ENCODE assay signal across 21 cellular contexts in the genomic region with DNA sequence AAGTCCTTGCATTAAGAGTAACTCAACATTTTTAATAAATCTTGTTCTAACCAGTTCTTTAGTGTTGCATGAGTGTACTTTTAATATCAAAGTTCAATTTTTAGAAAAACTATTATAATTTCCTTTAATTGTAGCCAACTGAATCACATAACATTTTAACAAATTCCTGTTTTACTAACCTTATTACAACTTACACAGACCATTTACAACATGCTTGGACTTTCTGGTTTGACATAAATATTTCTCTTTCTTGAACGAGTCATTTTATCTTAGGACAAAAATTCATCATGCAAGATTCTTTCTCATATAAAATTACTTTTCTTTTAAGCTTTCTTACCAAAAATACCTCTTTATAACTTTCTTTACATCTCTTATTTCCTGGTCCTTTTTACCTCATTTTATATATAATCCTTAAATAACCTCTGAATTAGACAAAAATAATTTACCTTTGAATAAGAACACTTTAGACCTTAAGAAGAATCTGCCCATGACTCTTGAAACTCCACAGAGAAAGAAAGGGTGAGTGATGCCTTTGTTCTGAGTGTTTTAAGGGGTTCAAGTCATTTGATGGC. TPM values are rescaled to one million over a fixed set of nuclear protein-coding genes. Genes with fewer than 3 reads are reported as not detected.
A peak's percentile ranks its signal among the peaks of the same experiment; 100 is the strongest.
DNase-seq lines count a peak whose midpoint lies in the region; ATAC-seq, FAIRE-seq and TF ChIP-seq lines count a peak whose summit lies in the region.
"Had no signal": no experiment of that assay in that cellular context is flagged by ENCODE, and none has a peak within 500 bp of the region (broad histone marks: within the 10 kb centered on the region; RNA-seq: fewer than 3 reads in every experiment).

No MANE protein-coding gene starts in this region.

- intact Hi-C loops in heart left ventricle (cut with DNase I), result no loop called here

- FAIRE-seq in HTR-8/SVneo (lab: Jason Lieb, UNC), result no peak
- FAIRE-seq: kidney, pancreas had no signal

- 63 to 69% (median 65%) methylated on average over 1 of the region's 1 CpG for WGBS in heart left ventricle, 4 donors

- no peak overlapping the region for H3K4me2 ChIP-seq in fibroblast of lung (ENCODE audit: extremely low read depth, insufficient read depth, low read length)

- H3K4me1 ChIP-seq in fibroblast of lung (ENCODE audit: control insufficient read depth, extremely low read depth, insufficient read depth, low read length) (no peaks in the 10 kb centered on the region), heart left ventricle (no peaks in the 10 kb centered on the region)
- H3K4me1 ChIP-seq: pancreas, SJSA1, transverse colon had no signal

- H2AFZ ChIP-seq in fibroblast of lung (ENCODE audit: low read length), result no peak overlapping the region

- H3K36me3 ChIP-seq in fibroblast of lung (ENCODE audit: control insufficient read depth, insufficient read depth, low read length) (no peaks in the 10 kb centered on the region), heart left ventricle (no peaks in the 10 kb centered on the region)
- H3K36me3 ChIP-seq: cardiac muscle cell, pancreas, SJSA1, transverse colon had no signal

- no peak for TF ChIP-seq POLR2A in heart left ventricle (IDR thresholded peaks at IDR 0.05)

- H3K27me3 ChIP-seq in fibroblast of lung (ENCODE audit: control insufficient read depth, insufficient read depth, low read length) (no peaks in the 10 kb centered on the region), heart left ventricle (no peaks in the 10 kb centered on the region)
- H3K27me3 ChIP-seq: cardiac muscle cell, pancreas, SJSA1, transverse colon had no signal

- no peak overlapping the region for H3K27ac ChIP-seq in fibroblast of lung (ENCODE audit: insufficient read depth, low read length)
- no peak overlapping the region for H3K27ac ChIP-seq in heart left ventricle
- H3K27ac ChIP-seq: cardiac muscle cell, pancreas, SJSA1, skin epidermis, transverse colon had no signal

- H3K9me3 ChIP-seq in fibroblast of lung (ENCODE audit: control insufficient read depth, insufficient read depth, low read depth, low read length) (no peaks in the 10 kb centered on the region), heart left ventricle (peaks cover 0 to 37% (median 17%) of the 10 kb centered on the region in 12 donors)
- H3K9me3 ChIP-seq: pancreas, SJSA1 had no signal

- no peak overlapping the region for H3K9ac ChIP-seq in fibroblast of lung (ENCODE audit: insufficient read depth, low read length)

- H3K4me3 ChIP-seq in fibroblast of lung (replicated peaks in 1 of 4; ENCODE audit: control extremely low read depth in 1 of 4, insufficient read depth in 1 of 4, low read depth in 3 of 4, low read length in 4 of 4) (no peak overlapping the region), heart left ventricle (no peak overlapping the region)
- H3K4me3 ChIP-seq: cardiac muscle cell, pancreas, SJSA1, skin epidermis, transverse colon had no signal

- H3K79me2 ChIP-seq in fibroblast of lung (ENCODE audit: control insufficient read depth, insufficient read depth, low read length), result no peaks in the 10 kb centered on the region

- TF ChIP-seq CTCF in fibroblast of lung (conservative IDR thresholded peaks at IDR 0.05 in 1 of 2, IDR thresholded peaks at IDR 0.05 in 1 of 2; ENCODE audit: low read depth in 1 of 2, low read length in 2 of 2) (no peak), heart left ventricle (IDR thresholded peaks at IDR 0.05) (no peak)

- H4K20me1 ChIP-seq in fibroblast of lung (ENCODE audit: control insufficient read depth, extremely low read depth, insufficient read depth, low read length), result no peaks in the 10 kb centered on the region

- DNase-seq in NCI-H82 (lab: John Stamatoyannopoulos, UW), result peak; percentile 53
- no peak for DNase-seq in NCI-H82 treated with DMSO at 0.1 percent for 48 hours (lab: John Stamatoyannopoulos, UW; ENCODE audit: unreplicated experiment)
- DNase-seq in NCI-H69 (lab: John Stamatoyannopoulos, UW), result peak; percentile 2
- DNase-seq in fibroblast of lung (ENCODE audit: low read depth in 2 of 2), result peak; percentile 4 to 18
- no peak for DNase-seq in heart left ventricle
- no peak for DNase-seq in HTR-8/SVneo (ENCODE audit: insufficient read length, low spot score)
- DNase-seq: activated CD4-positive, alpha-beta T cell treated with anti-CD3 and anti-CD28 coated beads, Interleukin-2, amount 10 ng/mL, durations not matched to agents 7 days and 5 days; activated T-cell treated with anti-CD3 and anti-CD28 coated beads, Interleukin-2, amount 50 U/mL, for 1 hour; Calu3; glutamatergic neuron; KBM-7; kidney; pancreas; transverse colon had no signal

- ATAC-seq in GM18868 (IDR thresholded peaks at IDR 0.05; ENCODE audit: unreplicated experiment) (no peak), heart left ventricle (no peak), GM19035 (IDR thresholded peaks at IDR 0.05; ENCODE audit: unreplicated experiment) (no peak)
- ATAC-seq: pancreas; stimulated activated memory B cell treated with anti-CD40 and anti-IgM and Interleukin-4, amounts not matched to agents 10 μg/mL and 1 μg/mL and 100 μg/mL, for 72 hours had no signal

RNA-seq across cellular contexts. Expression of gene SLCO1A2, which starts 3.9 kb away (rescaled TPM):
- total RNA-seq in fibroblast of lung, result not detected in 2 replicates
- not detected in 2 replicates for polyA plus RNA-seq in fibroblast of lung
- not detected in 2 replicates for polyA plus RNA-seq in fibroblast of lung (2012)
- polyA minus RNA-seq in fibroblast of lung (ENCODE audit: low replicate concordance), result not detected in 2 replicates
- not detected for total RNA-seq in heart left ventricle
- not detected for polyA plus RNA-seq in heart left ventricle
- total RNA-seq: activated CD4-positive, alpha-beta T cell treated with anti-CD3 and anti-CD28 coated beads, Interleukin-2, amount 10 ng/mL, durations not matched to agents 7 days and 5 days; Calu3; mucosa of gallbladder; SJSA1; transverse colon had no signal

RNA-seq across cellular contexts. Expression of gene IAPP, which starts 41.9 kb away (rescaled TPM):
- total RNA-seq in fibroblast of lung (not detected in 2 replicates), heart left ventricle (not detected)
- polyA plus RNA-seq in fibroblast of lung (not detected in 2 replicates), heart left ventricle (not detected)
- not detected in 2 replicates for polyA plus RNA-seq in fibroblast of lung (2012)
- not detected in 2 replicates for polyA minus RNA-seq in fibroblast of lung (ENCODE audit: low replicate concordance)
- total RNA-seq: activated CD4-positive, alpha-beta T cell treated with anti-CD3 and anti-CD28 coated beads, Interleukin-2, amount 10 ng/mL, durations not matched to agents 7 days and 5 days; Calu3; kidney; mucosa of gallbladder; SJSA1; transverse colon had no signal
- polyA plus RNA-seq: cardiac muscle cell had no signal

Comparison
In these comparisons a context has a peak if more than half of its experiments do, and no peak if none do; other contexts are left out.
1. DNase-seq: peak in NCI-H82 (single experiment), NCI-H69 (single experiment) and fibroblast of lung (2 of 2); none in NCI-H82 treated with DMSO at 0.1 percent for 48 hours (single experiment), heart left ventricle (0 of 5) and HTR-8/SVneo (single experiment).